Comparison of ENCODE assay signal across 11 cellular contexts in genomic region chr1:25825605-25826004, GRCh38. TPM values are rescaled to one million over a fixed set of nuclear protein-coding genes. Genes with fewer than 3 reads are reported as not detected.
"Had no signal": no experiment of that assay in that cellular context is flagged by ENCODE, and none has a peak within 500 bp of the region (broad histone marks: within the 10 kb centered on the region; RNA-seq: fewer than 3 reads in every experiment).

No MANE protein-coding gene starts in this region.

- DNase-seq: activated CD4-positive, alpha-beta T cell treated with anti-CD3 and anti-CD28 coated beads, Interleukin-2, amount 10 ng/mL, durations not matched to agents 7 days and 5 days; activated naive CD8-positive, alpha-beta T cell treated with anti-CD3 and anti-CD28 coated beads for 36 hours; anterior cingulate cortex; brain microvascular endothelial cell; endodermal cell; mucosa of descending colon; naive thymus-derived CD8-positive, alpha-beta T cell; stimulated activated CD4-positive, alpha-beta T cell treated with anti-CD3 and anti-CD28 coated beads, Interleukin-4, amount 100 ng/mL, for 4 hours; stimulated activated CD8-positive, alpha-beta memory T cell treated with anti-CD3 and anti-CD28 coated beads, Interleukin-4, amount 100 ng/mL, for 48 hours had no signal

RNA-seq across cellular contexts. Expression of gene AUNIP, which starts 33.7 kb away (rescaled TPM):
- total RNA-seq: naive thymus-derived CD8-positive, alpha-beta T cell; posterior vena cava; right atrium auricular region had no signal
- polyA plus RNA-seq: naive thymus-derived CD8-positive, alpha-beta T cell had no signal
